16 cellular contexts compared by ENCODE assay signal in the genomic region with DNA sequence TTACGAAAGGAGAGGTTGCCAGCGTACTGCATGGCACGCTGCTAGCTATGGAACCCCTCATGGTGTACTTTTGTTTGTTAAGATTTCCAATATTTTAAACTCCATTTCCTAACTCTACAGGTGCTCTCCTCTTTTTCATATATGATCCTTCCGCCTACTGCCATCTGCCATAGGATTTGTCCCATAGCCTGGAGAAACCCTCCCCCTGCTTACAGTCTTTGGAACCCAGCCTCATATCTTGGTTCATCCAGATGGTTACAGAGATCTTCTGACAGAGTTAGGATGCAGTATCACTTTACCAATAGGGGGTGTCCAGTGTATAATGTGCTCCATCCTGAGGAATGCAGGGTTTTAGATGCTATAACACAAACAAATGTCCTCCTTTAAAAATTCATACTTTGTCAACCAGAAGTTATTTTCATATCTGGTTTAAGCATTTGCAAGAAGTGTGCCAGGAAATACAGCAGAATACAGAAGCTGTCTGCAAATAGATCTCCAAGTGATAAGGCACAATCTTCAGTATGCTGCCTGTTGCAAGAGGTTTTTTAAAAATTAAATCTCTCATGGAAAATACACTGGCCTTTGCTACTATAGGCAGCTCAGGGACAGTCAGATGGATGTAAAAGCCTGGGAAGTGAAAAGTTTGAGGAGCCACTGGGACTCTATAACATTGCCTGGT.
"Had no signal": no experiment of that assay in that cellular context is flagged by ENCODE, and none has a peak within 500 bp of the region (broad histone marks: within the 10 kb centered on the region; RNA-seq: fewer than 3 reads in every experiment).

No MANE protein-coding gene starts in this region.

- DNase-seq: activated CD4-positive, alpha-beta T cell treated with anti-CD3 and anti-CD28 coated beads for 1 hour; activated CD4-positive, alpha-beta T cell treated with anti-CD3 and anti-CD28 coated beads, Interleukin-2, amount 50 U/mL, for 4 hours; activated naive CD4-positive, alpha-beta T cell treated with anti-CD3 and anti-CD28 coated beads for 36 hours; activated T-cell treated with anti-CD3 and anti-CD28 coated beads for 4 hours; dermis blood vessel endothelial cell; left colon; lower lobe of right lung; ovary; right lobe of liver; T-helper 9 cell; upper lobe of right lung had no signal

- H3K9me3 ChIP-seq: lower lobe of right lung, ovary, right lobe of liver, upper lobe of right lung had no signal

- H3K27ac Mint-ChIP-seq: activated naive CD4-positive, alpha-beta T cell treated with anti-CD3 and anti-CD28 coated beads for 36 hours; activated T-helper 2 cell treated with anti-CD3 and anti-CD28 coated beads, Interferon-gamma antibody, Interleukin-2, Interleukin-4, amounts not matched to agents 10 μg/mL and 5 μg/mL and 100 μg/mL, durations not matched to agents 14 hours and 24 hours and 36 hours; stimulated activated naive CD8-positive, alpha-beta T cell treated with anti-CD3 and anti-CD28 coated beads, Interleukin-15, Interleukin-2, amounts not matched to agents 100 ng/mL and 50 ng/mL, for 24 hours had no signal

- ATAC-seq: gastroesophageal sphincter, left colon, lower lobe of right lung, right lobe of liver, upper lobe of right lung had no signal

- H3K4me3 ChIP-seq: ascending aorta, gastroesophageal sphincter, lower lobe of right lung, ovary, right lobe of liver, suprapubic skin, upper lobe of right lung had no signal

- H3K9me3 Mint-ChIP-seq: activated naive CD4-positive, alpha-beta T cell treated with anti-CD3 and anti-CD28 coated beads for 36 hours; activated T-helper 2 cell treated with anti-CD3 and anti-CD28 coated beads, Interferon-gamma antibody, Interleukin-2, Interleukin-4, amounts not matched to agents 10 μg/mL and 5 μg/mL and 100 μg/mL, durations not matched to agents 14 hours and 24 hours and 36 hours; stimulated activated naive CD8-positive, alpha-beta T cell treated with anti-CD3 and anti-CD28 coated beads, Interleukin-15, Interleukin-2, amounts not matched to agents 100 ng/mL and 50 ng/mL, for 24 hours had no signal

- H3K27ac ChIP-seq: ascending aorta, gastroesophageal sphincter, lower lobe of right lung, ovary, right lobe of liver, suprapubic skin, upper lobe of right lung had no signal

- H3K27me3 ChIP-seq: ascending aorta, gastroesophageal sphincter, ovary, right lobe of liver, suprapubic skin, upper lobe of right lung had no signal

- H3K36me3 ChIP-seq: ascending aorta, gastroesophageal sphincter, lower lobe of right lung, ovary, right lobe of liver, suprapubic skin, upper lobe of right lung had no signal

- H3K4me1 ChIP-seq: ascending aorta, gastroesophageal sphincter, lower lobe of right lung, right lobe of liver, upper lobe of right lung had no signal

- H3K4me3 Mint-ChIP-seq: activated naive CD4-positive, alpha-beta T cell treated with anti-CD3 and anti-CD28 coated beads for 36 hours; stimulated activated naive CD8-positive, alpha-beta T cell treated with anti-CD3 and anti-CD28 coated beads, Interleukin-15, Interleukin-2, amounts not matched to agents 100 ng/mL and 50 ng/mL, for 24 hours had no signal
